In genomic region chr20:19338960-19339359, GRCh38 we compare ENCODE assay signal across 19 cellular contexts.
"Had no signal": no experiment of that assay in that cellular context is flagged by ENCODE, and none has a peak within 500 bp of the region (broad histone marks: within the 10 kb centered on the region; RNA-seq: fewer than 3 reads in every experiment).

No MANE protein-coding gene starts in this region.

- H3K36me3 Mint-ChIP-seq: naive thymus-derived CD8-positive, alpha-beta T cell had no signal

- DNase-seq: cortex of kidney; dorsolateral prefrontal cortex; effector CD8-positive, alpha-beta T cell; esophagus squamous epithelium; gastrocnemius medialis; islet precursor cell; mammary epithelial cell; mucosa of descending colon; naive thymus-derived CD8-positive, alpha-beta T cell; small intestine; stimulated activated CD4-positive, alpha-beta T cell treated with anti-CD3 and anti-CD28 coated beads, Interleukin-12 subunit alpha, Interleukin-12 subunit beta, amount 100 ng/mL, for 4 hours; stimulated activated naive CD4-positive, alpha-beta T cell; stomach; substantia nigra; transverse colon had no signal

- H3K27ac ChIP-seq: dorsolateral prefrontal cortex, esophagus squamous epithelium, gastrocnemius medialis, right atrium auricular region, stomach, thoracic aorta, transverse colon had no signal

- H3K9me3 Mint-ChIP-seq: naive thymus-derived CD8-positive, alpha-beta T cell; neural crest cell had no signal

- H3K4me1 Mint-ChIP-seq: naive thymus-derived CD8-positive, alpha-beta T cell; neural crest cell had no signal

- H3K36me3 ChIP-seq: esophagus squamous epithelium, gastrocnemius medialis, right atrium auricular region, stomach, thoracic aorta, transverse colon had no signal

- ATAC-seq: gastrocnemius medialis; left lobe of liver; mucosa of descending colon; naive thymus-derived CD8-positive, alpha-beta T cell had no signal

- H3K4me3 ChIP-seq: dorsolateral prefrontal cortex, esophagus squamous epithelium, gastrocnemius medialis, mucosa of descending colon, right atrium auricular region, stomach, thoracic aorta, transverse colon had no signal

- H3K4me1 ChIP-seq: right atrium auricular region had no signal

- H3K9me3 ChIP-seq: esophagus squamous epithelium, gastrocnemius medialis, mucosa of descending colon, right atrium auricular region, stomach, thoracic aorta, transverse colon had no signal

- H3K27me3 ChIP-seq: esophagus squamous epithelium, gastrocnemius medialis, right atrium auricular region, stomach, transverse colon had no signal

- H3K27ac Mint-ChIP-seq: naive thymus-derived CD8-positive, alpha-beta T cell had no signal

- H3K4me3 Mint-ChIP-seq: naive thymus-derived CD8-positive, alpha-beta T cell; neural crest cell had no signal
